ENCODE assay signal across 17 cellular contexts in genomic region chr5:72238712-72239445, GRCh38.
"Had no signal": no experiment of that assay in that cellular context is flagged by ENCODE, and none has a peak within 500 bp of the region (broad histone marks: within the 10 kb centered on the region; RNA-seq: fewer than 3 reads in every experiment).

No MANE protein-coding gene starts in this region.

- H3K27ac ChIP-seq: foreskin keratinocyte, heart left ventricle, prostate gland, right lobe of liver, upper lobe of left lung, WERI-Rb-1 had no signal

- H3K4me1 ChIP-seq: prostate gland, right lobe of liver had no signal

- H3K27me3 Mint-ChIP-seq: memory B cell; stimulated activated naive CD8-positive, alpha-beta T cell treated with anti-CD3 and anti-CD28 coated beads, Interleukin-15, Interleukin-2, amounts not matched to agents 100 ng/mL and 50 ng/mL, for 24 hours; T-helper 17 cell had no signal

- H3K9me3 Mint-ChIP-seq: activated CD4-positive, alpha-beta memory T cell treated with anti-CD3 and anti-CD28 coated beads, Interleukin-2, amount 10 ng/mL, durations not matched to agents 7 days and 5 days; activated naive CD4-positive, alpha-beta T cell treated with anti-CD3 and anti-CD28 coated beads, Interleukin-2, amount 50 U/mL, for 72 hours; activated T-cell treated with anti-CD3 and anti-CD28 coated beads, Interleukin-2, amount 50 U/mL, for 4 hours; memory B cell; natural killer cell; stimulated activated naive CD8-positive, alpha-beta T cell treated with anti-CD3 and anti-CD28 coated beads, Interleukin-15, Interleukin-2, amounts not matched to agents 100 ng/mL and 50 ng/mL, for 24 hours had no signal

- H3K36me3 ChIP-seq: prostate gland, right lobe of liver had no signal

- DNase-seq: activated CD4-positive, alpha-beta memory T cell treated with anti-CD3 and anti-CD28 coated beads, Interleukin-2, amount 10 ng/mL, durations not matched to agents 7 days and 5 days; activated CD4-positive, alpha-beta T cell treated with anti-CD3 and anti-CD28 coated beads for 4 hours; activated effector memory CD4-positive, alpha-beta T cell treated with Interleukin-2 at 50 U/mL for 16 hours; activated T-cell treated with anti-CD3 and anti-CD28 coated beads, Interleukin-2, amount 50 U/mL, for 4 hours; effector CD8-positive, alpha-beta T cell; foreskin keratinocyte; heart left ventricle; left ventricle myocardium superior; natural killer cell; right lobe of liver; T-helper 17 cell; upper lobe of left lung; WERI-Rb-1 had no signal

- H3K9me3 ChIP-seq: heart left ventricle, prostate gland, right lobe of liver, upper lobe of left lung had no signal

- H3K4me3 Mint-ChIP-seq: activated CD4-positive, alpha-beta memory T cell treated with anti-CD3 and anti-CD28 coated beads, Interleukin-2, amount 10 ng/mL, durations not matched to agents 7 days and 5 days; activated T-cell treated with anti-CD3 and anti-CD28 coated beads, Interleukin-2, amount 50 U/mL, for 4 hours; memory B cell; natural killer cell; stimulated activated naive CD8-positive, alpha-beta T cell treated with anti-CD3 and anti-CD28 coated beads, Interleukin-15, Interleukin-2, amounts not matched to agents 100 ng/mL and 50 ng/mL, for 24 hours; T-helper 17 cell had no signal

- H3K4me3 ChIP-seq: heart left ventricle, prostate gland, right lobe of liver, upper lobe of left lung had no signal

- H3K27ac Mint-ChIP-seq: activated CD4-positive, alpha-beta memory T cell treated with anti-CD3 and anti-CD28 coated beads, Interleukin-2, amount 10 ng/mL, durations not matched to agents 7 days and 5 days; activated naive CD4-positive, alpha-beta T cell treated with anti-CD3 and anti-CD28 coated beads, Interleukin-2, amount 50 U/mL, for 72 hours; memory B cell; natural killer cell; stimulated activated naive CD8-positive, alpha-beta T cell treated with anti-CD3 and anti-CD28 coated beads, Interleukin-15, Interleukin-2, amounts not matched to agents 100 ng/mL and 50 ng/mL, for 24 hours; T-helper 17 cell had no signal

- H3K27me3 ChIP-seq: foreskin keratinocyte, heart left ventricle, right lobe of liver, upper lobe of left lung had no signal
